In genomic region chr20:60057123-60057865, GRCh38 we compare ENCODE assay signal across 8 cellular contexts.
A peak's percentile ranks its signal among the peaks of the same experiment; 100 is the strongest.
DNase-seq lines count a peak whose midpoint lies in the region; ATAC-seq and TF ChIP-seq lines count a peak whose summit lies in the region.

No MANE protein-coding gene starts in this region.

- TF ChIP-seq CTCF in GM10266 (IDR thresholded peaks at IDR 0.05; ENCODE audit: control insufficient read depth, insufficient read depth, low read depth, missing control alignments) = peak; percentile 82
- peak; percentile 84 for TF ChIP-seq CTCF in smooth muscle cell (IDR thresholded peaks at IDR 0.05; ENCODE audit: borderline replicate concordance, insufficient read depth, poor library complexity, severe bottlenecking)

- H3K4me3 ChIP-seq in smooth muscle cell = no peak overlapping the region

- DNase-seq in GM10266 (ENCODE audit: extremely low spot score) (peak; percentile 68), NCI-H2029 treated with DMSO at 0.1 percent for 48 hours (lab: John Stamatoyannopoulos, UW) (peak; percentile 82), T-helper 9 cell (peak; percentile 50), astrocyte of the hippocampus (ENCODE audit: low read depth, low spot score) (peak; percentile 81), hypothalamus (lab: John Stamatoyannopoulos, UW) (peak in 41 of 51 donors; percentile 14 to 74 (median 45)), smooth muscle cell (lab: John Stamatoyannopoulos, UW; ENCODE audit: unreplicated experiment) (no peak)

- no peaks in the 10 kb centered on the region for H3K36me3 ChIP-seq in smooth muscle cell (ENCODE audit: low read depth)

- H3K9ac ChIP-seq in smooth muscle cell (ENCODE audit: low read depth) = no peak overlapping the region

- no peak overlapping the region for H3K27ac ChIP-seq in smooth muscle cell (ENCODE audit: low read depth)

- peak overlapping the region; percentile 15 for H3K4me2 ChIP-seq in smooth muscle cell

- ATAC-seq in HG02870 (IDR thresholded peaks at IDR 0.05; ENCODE audit: unreplicated experiment) (peak; percentile 52), HG03280 (IDR thresholded peaks at IDR 0.05; ENCODE audit: unreplicated experiment) (no peak)

- no peaks in the 10 kb centered on the region for H4K20me1 ChIP-seq in smooth muscle cell (ENCODE audit: low read depth)

- no peaks in the 10 kb centered on the region for H3K9me3 ChIP-seq in smooth muscle cell (replicated peaks; ENCODE audit: low read depth)

- H3K4me1 ChIP-seq in smooth muscle cell (ENCODE audit: low read depth) = peaks cover 8% of the 10 kb centered on the region

- no peaks in the 10 kb centered on the region for H3K27me3 ChIP-seq in smooth muscle cell (ENCODE audit: low read depth)

- peaks cover 7% of the 10 kb centered on the region for H3F3A ChIP-seq in smooth muscle cell (ENCODE audit: low read depth)

- no peak overlapping the region for H2AFZ ChIP-seq in smooth muscle cell (ENCODE audit: low read depth)

- H3K79me2 ChIP-seq in smooth muscle cell (ENCODE audit: low read depth) = no peaks in the 10 kb centered on the region

- 32% methylated on average over 11 of the region's 11 CpGs for WGBS in smooth muscle cell (ENCODE audit: low lambda C conversion rate)
